ENCODE assay signal across 20 cellular contexts in the genomic region with DNA sequence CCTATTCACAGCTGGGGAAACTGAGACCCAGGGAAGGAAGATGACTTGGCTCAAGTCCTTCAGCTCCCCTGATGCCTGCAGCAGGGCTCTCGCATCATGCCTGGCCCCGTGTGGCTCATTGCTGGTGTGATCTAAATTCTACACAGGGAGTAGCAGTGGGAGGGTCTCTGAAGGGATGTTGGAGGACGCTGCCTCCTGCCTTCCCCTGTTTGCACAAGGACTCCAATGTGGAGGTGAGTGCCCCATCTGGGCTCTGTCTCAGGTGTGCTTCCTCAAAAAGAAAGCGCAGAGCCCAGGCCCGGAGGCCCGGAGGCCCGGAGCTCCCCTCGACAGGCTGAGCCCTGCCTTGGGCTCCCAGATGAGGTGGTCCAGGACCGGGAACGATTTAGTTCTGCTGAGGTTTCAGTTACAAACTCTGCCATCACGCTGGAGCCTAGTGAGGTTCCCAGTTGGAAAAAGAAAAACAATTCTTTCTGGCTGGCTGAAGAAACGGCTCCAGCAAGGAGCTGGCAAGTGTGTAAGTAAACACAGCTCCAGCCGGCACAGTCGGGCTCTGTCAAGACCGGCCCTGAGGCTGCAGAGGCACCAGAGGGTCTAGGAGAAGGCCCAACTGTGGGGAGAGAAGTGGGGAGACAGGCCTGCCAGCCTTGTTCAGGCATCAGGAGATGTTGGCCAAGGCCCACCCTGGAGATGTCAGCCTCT. TPM values are rescaled to one million over a fixed set of nuclear protein-coding genes. Genes with fewer than 3 reads are reported as not detected.
A peak's percentile ranks its signal among the peaks of the same experiment; 100 is the strongest.
DNase-seq lines count a peak whose midpoint lies in the region; ATAC-seq, FAIRE-seq and TF ChIP-seq lines count a peak whose summit lies in the region.
"Had no signal": no experiment of that assay in that cellular context is flagged by ENCODE, and none has a peak within 500 bp of the region (broad histone marks: within the 10 kb centered on the region; RNA-seq: fewer than 3 reads in every experiment).

No MANE protein-coding gene starts in this region.

- no peaks in the 10 kb centered on the region for H3K79me2 ChIP-seq in OCI-LY7 (ENCODE audit: insufficient read depth, low read depth, low read length)

- intact Hi-C loops in OCI-LY7 (cut with micrococcal nuclease; ENCODE audit: unreplicated experiment) = no loop called here

- no peaks in the 10 kb centered on the region for H3K9me3 ChIP-seq in OCI-LY7 (ENCODE audit: low read length)
- H3K9me3 ChIP-seq: breast epithelium had no signal

- peak; percentile 26 for FAIRE-seq in GM18507 (lab: Jason Lieb, UNC)
- FAIRE-seq: H1 had no signal

- peaks cover 45% of the 10 kb centered on the region for H3K36me3 ChIP-seq in OCI-LY7 (ENCODE audit: insufficient read depth, low read length)
- H3K36me3 ChIP-seq: breast epithelium had no signal

- no peak for TF ChIP-seq CTCF in type B pancreatic cell (conservative IDR thresholded peaks at IDR 0.05)
- TF ChIP-seq CTCF in OCI-LY7 (conservative IDR thresholded peaks at IDR 0.05; ENCODE audit: low read length) = no peak

- CTCF ChIA-PET in OCI-LY7 (lab: Charles Lee; ENCODE audit: unreplicated experiment) = no interaction called here
- CTCF ChIA-PET in activated CD4-positive, alpha-beta T cell treated with anti-CD3 and anti-CD28 coated beads, Interleukin-2, amount 10 ng/mL, durations not matched to agents 7 days and 5 days (lab: Charles Lee) = interaction anchor here (0.8 to 2.0 kb wide), 4 partner anchors 10 to 147 kb away, joined by 3 to 8 read pairs (median 3); no protein-coding TSS in a partner anchor

- H3K27ac ChIP-seq in angular gyrus (ENCODE audit: low read depth, low read length) (peak overlapping the region; percentile 73), OCI-LY7 (ENCODE audit: low read depth, low read length, poor library complexity, severe bottlenecking) (no peak overlapping the region)

- POLR2A ChIA-PET in OCI-LY7 (lab: Charles Lee) = interaction anchor here (0.5 kb wide), 1 partner anchor 21 kb away, joined by 4 read pairs; no protein-coding TSS in a partner anchor
- POLR2A ChIA-PET in activated CD4-positive, alpha-beta T cell treated with anti-CD3 and anti-CD28 coated beads, Interleukin-2, amount 10 ng/mL, durations not matched to agents 7 days and 5 days (lab: Charles Lee) = no interaction called here

- no peak overlapping the region for H3K4me3 Mint-ChIP-seq in type B pancreatic cell
- no peak overlapping the region for H3K4me3 Mint-ChIP-seq in activated CD4-positive, alpha-beta T cell treated with anti-CD3 and anti-CD28 coated beads, Interleukin-2, amount 10 ng/mL, durations not matched to agents 7 days and 5 days
- H3K4me3 Mint-ChIP-seq: activated CD4-positive, alpha-beta memory T cell treated with anti-CD3 and anti-CD28 coated beads, Interleukin-2, amount 10 ng/mL, durations not matched to agents 7 days and 5 days; activated T-cell treated with anti-CD3 and anti-CD28 coated beads, Interleukin-2, amount 50 U/mL, for 4 hours; stimulated activated naive CD8-positive, alpha-beta T cell treated with anti-CD3 and anti-CD28 coated beads, Interleukin-15, Interleukin-2, amounts not matched to agents 100 ng/mL and 50 ng/mL, for 24 hours had no signal

- H3K9me3 Mint-ChIP-seq in type B pancreatic cell = no peaks in the 10 kb centered on the region
- no peaks in the 10 kb centered on the region for H3K9me3 Mint-ChIP-seq in activated CD4-positive, alpha-beta T cell treated with anti-CD3 and anti-CD28 coated beads, Interleukin-2, amount 10 ng/mL, durations not matched to agents 7 days and 5 days
- H3K9me3 Mint-ChIP-seq: activated CD4-positive, alpha-beta memory T cell treated with anti-CD3 and anti-CD28 coated beads, Interleukin-2, amount 10 ng/mL, durations not matched to agents 7 days and 5 days; activated naive CD4-positive, alpha-beta T cell treated with anti-CD3 and anti-CD28 coated beads, Interleukin-2, amount 50 U/mL, for 72 hours; activated T-cell treated with anti-CD3 and anti-CD28 coated beads, Interleukin-2, amount 50 U/mL, for 4 hours; stimulated activated naive CD8-positive, alpha-beta T cell treated with anti-CD3 and anti-CD28 coated beads, Interleukin-15, Interleukin-2, amounts not matched to agents 100 ng/mL and 50 ng/mL, for 24 hours had no signal

- no peaks in the 10 kb centered on the region for H3K9me2 ChIP-seq in OCI-LY7 (ENCODE audit: insufficient read depth, low read length)

- H2AFZ ChIP-seq in OCI-LY7 (ENCODE audit: low read length) = no peak overlapping the region

- H3K4me3 ChIP-seq in OCI-LY7 (ENCODE audit: low read depth, low read length, poor library complexity, severe bottlenecking) = no peak overlapping the region
- H3K4me3 ChIP-seq: breast epithelium had no signal

- H3K4me1 Mint-ChIP-seq in type B pancreatic cell (ENCODE audit: unreplicated experiment) = peaks cover 12% of the 10 kb centered on the region
- H3K4me1 Mint-ChIP-seq in activated CD4-positive, alpha-beta T cell treated with anti-CD3 and anti-CD28 coated beads, Interleukin-2, amount 10 ng/mL, durations not matched to agents 7 days and 5 days = peaks cover 16% of the 10 kb centered on the region

- H3K27me3 Mint-ChIP-seq in type B pancreatic cell = no peaks in the 10 kb centered on the region
- H3K27me3 Mint-ChIP-seq in activated CD4-positive, alpha-beta T cell treated with anti-CD3 and anti-CD28 coated beads, Interleukin-2, amount 10 ng/mL, durations not matched to agents 7 days and 5 days = no peaks in the 10 kb centered on the region
- H3K27me3 Mint-ChIP-seq: activated CD4-positive, alpha-beta memory T cell treated with anti-CD3 and anti-CD28 coated beads, Interleukin-2, amount 10 ng/mL, durations not matched to agents 7 days and 5 days; stimulated activated naive CD8-positive, alpha-beta T cell treated with anti-CD3 and anti-CD28 coated beads, Interleukin-15, Interleukin-2, amounts not matched to agents 100 ng/mL and 50 ng/mL, for 24 hours had no signal

- no TSS peak for BruUV-seq in OCI-LY7 (replicated peaks; lab: Mats Ljungman, UMichigan)

- H3K4me2 ChIP-seq in OCI-LY7 (ENCODE audit: low read length) = no peak overlapping the region

- ATAC-seq in GM21723 (IDR thresholded peaks at IDR 0.05; ENCODE audit: unreplicated experiment) = no peak
- ATAC-seq: activated naive CD4-positive, alpha-beta T cell treated with anti-CD3 and anti-CD28 coated beads, Interleukin-2, amount 50 U/mL, for 72 hours; left colon had no signal

- peaks cover 25% of the 10 kb centered on the region for H3K4me1 ChIP-seq in OCI-LY7 (ENCODE audit: insufficient read depth, low read length, poor library complexity, severe bottlenecking)
- H3K4me1 ChIP-seq: breast epithelium had no signal

- H4K20me1 ChIP-seq in OCI-LY7 (ENCODE audit: insufficient read depth, low read length) = no peaks in the 10 kb centered on the region

- peaks cover 10% of the 10 kb centered on the region for H3K36me3 Mint-ChIP-seq in type B pancreatic cell
- no peaks in the 10 kb centered on the region for H3K36me3 Mint-ChIP-seq in activated CD4-positive, alpha-beta T cell treated with anti-CD3 and anti-CD28 coated beads, Interleukin-2, amount 10 ng/mL, durations not matched to agents 7 days and 5 days (ENCODE audit: low read depth)
- H3K36me3 Mint-ChIP-seq: activated naive CD4-positive, alpha-beta T cell treated with anti-CD3 and anti-CD28 coated beads, Interleukin-2, amount 50 U/mL, for 72 hours had no signal

- H3K27ac Mint-ChIP-seq in type B pancreatic cell = no peak overlapping the region
- no peak overlapping the region for H3K27ac Mint-ChIP-seq in activated CD4-positive, alpha-beta T cell treated with anti-CD3 and anti-CD28 coated beads, Interleukin-2, amount 10 ng/mL, durations not matched to agents 7 days and 5 days
- H3K27ac Mint-ChIP-seq: activated CD4-positive, alpha-beta memory T cell treated with anti-CD3 and anti-CD28 coated beads, Interleukin-2, amount 10 ng/mL, durations not matched to agents 7 days and 5 days; activated naive CD4-positive, alpha-beta T cell treated with anti-CD3 and anti-CD28 coated beads, Interleukin-2, amount 50 U/mL, for 72 hours; stimulated activated naive CD8-positive, alpha-beta T cell treated with anti-CD3 and anti-CD28 coated beads, Interleukin-15, Interleukin-2, amounts not matched to agents 100 ng/mL and 50 ng/mL, for 24 hours had no signal

- DNase-seq in GM18507 (ENCODE audit: extremely low spot score, insufficient read length, low read depth) = no peak
- DNase-seq in medulla oblongata (ENCODE audit: extremely low spot score) = peak; percentile 54
- DNase-seq in superior temporal gyrus (ENCODE audit: extremely low spot score) = peak; percentile 20
- DNase-seq in type B pancreatic cell (ENCODE audit: extremely low spot score, unreplicated experiment) = no peak
- no peak for DNase-seq in OCI-LY7 (ENCODE audit: low spot score)
- DNase-seq in activated CD4-positive, alpha-beta T cell treated with anti-CD3 and anti-CD28 coated beads, Interleukin-2, amount 10 ng/mL, durations not matched to agents 7 days and 5 days = no peak
- DNase-seq: activated CD4-positive, alpha-beta memory T cell treated with anti-CD3 and anti-CD28 coated beads, Interleukin-2, amount 10 ng/mL, durations not matched to agents 7 days and 5 days; activated T-cell treated with anti-CD3 and anti-CD28 coated beads, Interleukin-2, amount 50 U/mL, for 4 hours; effector memory CD4-positive, alpha-beta T cell; left colon; NCI-H1930; NCI-H510A treated with DMSO at 0.1 percent for 48 hours; PC-3; stimulated activated CD4-positive, alpha-beta T cell treated with anti-CD3 and anti-CD28 coated beads, Interleukin-12 subunit alpha, Interleukin-12 subunit beta, amount 100 ng/mL, for 4 hours had no signal

RNA-seq across cellular contexts. Expression of gene NAT10, which starts 49.8 kb away (rescaled TPM):
- 46.9 and 63.5 TPM in 2 replicates for total RNA-seq in type B pancreatic cell (ENCODE audit: low replicate concordance)
- 62.5 and 64.9 TPM in 2 replicates for total RNA-seq in OCI-LY7 (2014; rRNA removed; shearing (Covaris generic))
- total RNA-seq in OCI-LY7 (2022) = 94.2 and 120 TPM in 2 replicates
- total RNA-seq in activated CD4-positive, alpha-beta T cell treated with anti-CD3 and anti-CD28 coated beads, Interleukin-2, amount 10 ng/mL, durations not matched to agents 7 days and 5 days = 10 to 100 TPM; 73.4 to 82.2 TPM

Comparison
In these comparisons a context has a peak if more than half of its experiments do, and no peak if none do; other contexts are left out.
1. DNase-seq: peak in medulla oblongata (single experiment) and superior temporal gyrus (single experiment); none in GM18507 (single experiment), type B pancreatic cell (single experiment), OCI-LY7 (single experiment) and activated CD4-positive, alpha-beta T cell treated with anti-CD3 and anti-CD28 coated beads, Interleukin-2, amount 10 ng/mL, durations not matched to agents 7 days and 5 days (single experiment).